ENCODE assay signal across 8 cellular contexts in the genomic region with DNA sequence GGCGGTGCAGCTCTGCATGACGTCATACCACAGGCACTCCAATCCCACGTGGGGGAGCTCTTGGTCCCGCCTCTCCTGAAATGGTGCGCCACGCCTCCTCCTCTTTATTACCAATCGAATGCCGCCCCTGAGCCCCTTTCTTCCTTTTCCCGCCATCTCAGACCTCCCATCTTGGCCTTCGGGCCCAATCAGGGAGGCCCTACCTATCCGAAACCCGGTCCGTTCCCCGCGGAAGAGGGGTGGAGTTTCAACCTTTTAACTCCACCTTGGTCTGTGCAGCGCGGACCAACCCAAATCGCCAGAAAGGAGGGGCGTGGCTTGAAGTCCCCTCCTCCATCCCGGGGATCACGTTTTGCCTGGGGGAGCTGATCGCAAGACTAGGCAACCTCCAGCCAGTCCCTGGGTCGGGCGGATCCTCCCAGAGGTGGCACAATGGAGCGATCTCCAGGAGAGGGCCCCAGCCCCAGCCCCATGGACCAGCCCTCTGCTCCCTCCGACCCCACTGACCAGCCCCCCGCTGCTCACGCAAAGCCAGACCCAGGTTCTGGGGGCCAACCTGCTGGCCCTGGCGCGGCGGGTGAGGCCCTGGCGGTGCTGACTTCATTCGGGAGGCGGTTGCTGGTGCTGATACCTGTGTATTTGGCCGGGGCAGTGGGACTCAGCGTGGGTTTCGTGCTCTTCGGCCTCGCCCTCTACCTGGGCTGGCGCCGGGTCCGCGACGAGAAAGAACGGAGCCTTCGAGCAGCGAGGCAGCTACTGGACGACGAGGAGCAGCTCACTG. TPM values are rescaled to one million over a fixed set of nuclear protein-coding genes. Genes with fewer than 3 reads are reported as not detected.
DNase-seq lines count a peak whose midpoint lies in the region; TF ChIP-seq lines count a peak whose summit lies in the region.

A gene with protein sequence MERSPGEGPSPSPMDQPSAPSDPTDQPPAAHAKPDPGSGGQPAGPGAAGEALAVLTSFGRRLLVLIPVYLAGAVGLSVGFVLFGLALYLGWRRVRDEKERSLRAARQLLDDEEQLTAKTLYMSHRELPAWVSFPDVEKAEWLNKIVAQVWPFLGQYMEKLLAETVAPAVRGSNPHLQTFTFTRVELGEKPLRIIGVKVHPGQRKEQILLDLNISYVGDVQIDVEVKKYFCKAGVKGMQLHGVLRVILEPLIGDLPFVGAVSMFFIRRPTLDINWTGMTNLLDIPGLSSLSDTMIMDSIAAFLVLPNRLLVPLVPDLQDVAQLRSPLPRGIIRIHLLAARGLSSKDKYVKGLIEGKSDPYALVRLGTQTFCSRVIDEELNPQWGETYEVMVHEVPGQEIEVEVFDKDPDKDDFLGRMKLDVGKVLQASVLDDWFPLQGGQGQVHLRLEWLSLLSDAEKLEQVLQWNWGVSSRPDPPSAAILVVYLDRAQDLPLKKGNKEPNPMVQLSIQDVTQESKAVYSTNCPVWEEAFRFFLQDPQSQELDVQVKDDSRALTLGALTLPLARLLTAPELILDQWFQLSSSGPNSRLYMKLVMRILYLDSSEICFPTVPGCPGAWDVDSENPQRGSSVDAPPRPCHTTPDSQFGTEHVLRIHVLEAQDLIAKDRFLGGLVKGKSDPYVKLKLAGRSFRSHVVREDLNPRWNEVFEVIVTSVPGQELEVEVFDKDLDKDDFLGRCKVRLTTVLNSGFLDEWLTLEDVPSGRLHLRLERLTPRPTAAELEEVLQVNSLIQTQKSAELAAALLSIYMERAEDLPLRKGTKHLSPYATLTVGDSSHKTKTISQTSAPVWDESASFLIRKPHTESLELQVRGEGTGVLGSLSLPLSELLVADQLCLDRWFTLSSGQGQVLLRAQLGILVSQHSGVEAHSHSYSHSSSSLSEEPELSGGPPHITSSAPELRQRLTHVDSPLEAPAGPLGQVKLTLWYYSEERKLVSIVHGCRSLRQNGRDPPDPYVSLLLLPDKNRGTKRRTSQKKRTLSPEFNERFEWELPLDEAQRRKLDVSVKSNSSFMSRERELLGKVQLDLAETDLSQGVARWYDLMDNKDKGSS (plus strand): TSS at position 380 of the 781 bp plus-strand sequence. CDS start 53 bp downstream, at position 433.

- in situ Hi-C loops in SK-MEL-5 (cut with HindIII; ENCODE audit: low pct_unique_long_range_greater_than_20kb, low sequenced_read_pairs): no loop called here

- H3K4me1 ChIP-seq in neuron (ENCODE audit: insufficient read depth, low read length) (peaks cover 30% of the 10 kb centered on the region), subcutaneous abdominal adipose tissue (ENCODE audit: control insufficient read depth in 5 of 5, insufficient read depth in 5 of 5, low read length in 5 of 5) (peaks cover 18 to 68% (median 59%) of the 10 kb centered on the region in 5 donors)

- POLR2A ChIA-PET in HEK293T (lab: Yijun Ruan, JAX): interaction anchor here (0.5 to 3.5 kb wide), 27 partner anchors 9 to 983 kb away, joined by 3 to 56 read pairs (median 5); a partner anchor contains a TSS

- H3K36me3 ChIP-seq in neuron (ENCODE audit: insufficient read depth, low read length) (peaks cover 27% of the 10 kb centered on the region), subcutaneous abdominal adipose tissue (ENCODE audit: control insufficient read depth in 5 of 5, insufficient read depth in 5 of 5, low read length in 5 of 5) (peaks cover 3 to 31% (median 27%) of the 10 kb centered on the region in 5 donors)

- no peaks in the 10 kb centered on the region for H3K27me3 ChIP-seq in neuron (ENCODE audit: insufficient read depth, low read length)
- H3K27me3 ChIP-seq in subcutaneous abdominal adipose tissue (ENCODE audit: control insufficient read depth in 5 of 5, insufficient read depth in 4 of 5, low read length in 5 of 5): no peaks in the 10 kb centered on the region

- H2AFZ ChIP-seq in neuron (ENCODE audit: low read depth, low read length): peak within 1 kb of the TSS; percentile 13

- CTCF ChIA-PET in HEK293T (lab: Yijun Ruan, JAX): interaction anchor here (0.5 to 2.4 kb wide), 8 partner anchors 9 to 103 kb away, joined by 3 to 11 read pairs (median 3); a partner anchor contains a TSS

- H3K4me3 ChIP-seq in neuron (ENCODE audit: low read length) (peak within 1 kb of the TSS; percentile 89), subcutaneous abdominal adipose tissue (ENCODE audit: low read depth in 1 of 5, low read length in 5 of 5) (peak within 1 kb of the TSS; percentile 90 to 98 (median 93))

- peak within 1 kb of the TSS; percentile 95 for H3K27ac ChIP-seq in subcutaneous abdominal adipose tissue (ENCODE audit: low read depth, low read length)

- peak; percentile 99 for DNase-seq in GF-D8 (lab: John Stamatoyannopoulos, UW)
- DNase-seq in HEK293T (ENCODE audit: extremely low spot score): peak; percentile 95
- DNase-seq in MV-4-11 (lab: John Stamatoyannopoulos, UW): peak; percentile 100
- DNase-seq in SK-MEL-5 (ENCODE audit: low read depth, low spot score): peak; percentile 100
- peak; percentile 97 for DNase-seq in activated naive CD4-positive, alpha-beta T cell treated with Interleukin-2 at 50 U/mL for 16 hours
- DNase-seq in foreskin melanocyte: peak; percentile 99

- no peaks in the 10 kb centered on the region for H3K9me3 ChIP-seq in neuron (ENCODE audit: low read length)
- H3K9me3 ChIP-seq in subcutaneous abdominal adipose tissue (ENCODE audit: control insufficient read depth in 5 of 5, low read length in 5 of 5): no peaks in the 10 kb centered on the region

- peak within 1 kb of the TSS; percentile 73 to 92 (median 84) for H3K9ac ChIP-seq in subcutaneous abdominal adipose tissue (ENCODE audit: low read length in 5 of 5)

TF ChIP-seq in HEK293T, 16 proteins besides CTCF, POLR2A, EP300 and RAD21:
- TF ChIP-seq TARDBP (IDR thresholded peaks at IDR 0.05) (no peak), ELF4 (IDR thresholded peaks at IDR 0.05) (no peak), ARNT (IDR thresholded peaks at IDR 0.05) (no peak), SP1 (IDR thresholded peaks at IDR 0.05) (no peak), FOXA1 (IDR thresholded peaks at IDR 0.05) (no peak), SUZ12 (IDR thresholded peaks at IDR 0.05) (no peak)

RNA-seq across cellular contexts. Expression of the gene that starts here (rescaled TPM):
- total RNA-seq in SK-MEL-5 (2014; rRNA removed; shearing (Covaris generic)): 90.9 and 100 TPM in 2 replicates
- polyA plus RNA-seq in SK-MEL-5 (2015; cell fraction: cytosol; rRNA removed): 147 and 169 TPM in 2 replicates
- 106 and 143 TPM in 2 replicates for polyA plus RNA-seq in SK-MEL-5 (2015; cell fraction: nucleus; rRNA removed)

Comparison
In these comparisons a context has a peak if more than half of its experiments do, and no peak if none do; other contexts are left out.
1. Peak in every context shown above with its lines: DNase-seq, H3K4me3 ChIP-seq and H3K27ac ChIP-seq.